ENCODE assay signal across 17 cellular contexts in the genomic region with DNA sequence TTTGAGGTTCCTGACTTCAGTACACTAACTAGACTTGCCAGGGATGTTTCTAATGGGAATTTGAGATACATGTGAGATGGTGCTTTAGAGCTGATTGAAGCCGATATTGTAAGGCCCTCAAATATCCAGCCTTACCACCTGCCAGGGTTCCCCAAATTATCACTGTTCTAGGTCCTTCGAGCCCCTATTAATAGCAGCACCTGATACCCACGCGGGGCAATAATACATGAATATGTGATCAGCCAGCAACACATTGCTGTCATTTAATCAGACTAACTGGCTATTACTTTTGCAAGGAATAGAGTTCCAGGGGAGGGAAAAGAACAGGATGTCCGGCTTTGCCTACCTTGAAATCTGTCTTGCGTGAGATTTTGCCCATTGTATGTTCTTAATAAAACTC. TPM values are rescaled to one million over a fixed set of nuclear protein-coding genes. Genes with fewer than 3 reads are reported as not detected.
DNase-seq lines count a peak whose midpoint lies in the region; ATAC-seq and TF ChIP-seq lines count a peak whose summit lies in the region.
"Had no signal": no experiment of that assay in that cellular context is flagged by ENCODE, and none has a peak within 500 bp of the region (broad histone marks: within the 10 kb centered on the region; RNA-seq: fewer than 3 reads in every experiment).

No MANE protein-coding gene starts in this region.

- H3K9me3 Mint-ChIP-seq in activated T-helper 1 cell treated with anti-CD3 and anti-CD28 coated beads, Interleukin-12 subunit alpha, Interleukin-12 subunit beta, Interleukin-2, Interleukin-4 antibody, amounts not matched to agents 30 ng/mL and 10 ng/mL and 1 ng/mL, durations not matched to agents 14 hours and 24 hours and 36 hours: no peaks in the 10 kb centered on the region
- H3K9me3 Mint-ChIP-seq: neural progenitor cell had no signal

- DNase-seq in right atrium auricular region (ENCODE audit: low spot score) (no peak), left cardiac atrium (no peak), lung (ENCODE audit: low spot score) (no peak), upper lobe of left lung (no peak), prostate gland (ENCODE audit: low spot score) (no peak)
- DNase-seq in activated T-helper 1 cell treated with anti-CD3 and anti-CD28 coated beads, Interleukin-12 subunit alpha, Interleukin-12 subunit beta, Interleukin-2, Interleukin-4 antibody, amounts not matched to agents 30 ng/mL and 10 ng/mL and 1 ng/mL, durations not matched to agents 14 hours and 24 hours and 36 hours (ENCODE audit: low spot score): no peak
- no peak for DNase-seq in stimulated activated CD4-positive, alpha-beta T cell treated with anti-CD3 and anti-CD28 coated beads, Interleukin-4, amount 100 ng/mL, for 4 hours
- DNase-seq: activated CD8-positive, alpha-beta memory T cell treated with anti-CD3 and anti-CD28 coated beads, Interleukin-2, amount 50 U/mL, for 48 hours; AML-193; DND-41; H7; NCI-H1417 treated with DMSO at 0.1 percent for 48 hours; NCI-H510A had no signal

- TF ChIP-seq EP300 in upper lobe of left lung (IDR thresholded peaks at IDR 0.05): no peak

- H3K36me3 ChIP-seq in right atrium auricular region (peaks cover 18% of the 10 kb centered on the region), lung (ENCODE audit: control insufficient read depth in 2 of 2, insufficient read depth in 2 of 2, low read length in 2 of 2) (peaks cover 2 to 16% of the 10 kb centered on the region in 2 donors), upper lobe of left lung (peaks cover 0 to 96% (median 30%) of the 10 kb centered on the region in 4 donors), prostate gland (no peaks in the 10 kb centered on the region)
- H3K36me3 ChIP-seq: neural progenitor cell had no signal

- H3K27me3 Mint-ChIP-seq in activated T-helper 1 cell treated with anti-CD3 and anti-CD28 coated beads, Interleukin-12 subunit alpha, Interleukin-12 subunit beta, Interleukin-2, Interleukin-4 antibody, amounts not matched to agents 30 ng/mL and 10 ng/mL and 1 ng/mL, durations not matched to agents 14 hours and 24 hours and 36 hours (ENCODE audit: insufficient read depth): no peaks in the 10 kb centered on the region

- WGBS in lung, 2 donors: 72 to 73% methylated on average over 6 of the region's 6 CpGs
- 68 to 72% methylated on average over 6 of the region's 6 CpGs for WGBS in upper lobe of left lung, 2 donors
- 96% methylated on average over 6 of the region's 6 CpGs for WGBS in prostate gland

- TF ChIP-seq POLR2A in upper lobe of left lung (IDR thresholded peaks at IDR 0.05) (no peak), prostate gland (IDR thresholded peaks at IDR 0.05) (no peak)

- H3K36me3 Mint-ChIP-seq in activated T-helper 1 cell treated with anti-CD3 and anti-CD28 coated beads, Interleukin-12 subunit alpha, Interleukin-12 subunit beta, Interleukin-2, Interleukin-4 antibody, amounts not matched to agents 30 ng/mL and 10 ng/mL and 1 ng/mL, durations not matched to agents 14 hours and 24 hours and 36 hours (ENCODE audit: low read depth): peaks cover 63% of the 10 kb centered on the region

- peak overlapping the region in 1 of 2 donors; percentile 68 for H3K4me3 ChIP-seq in right atrium auricular region
- H3K4me3 ChIP-seq in lung: peak overlapping the region; percentile 21
- H3K4me3 ChIP-seq in upper lobe of left lung: peak overlapping the region; percentile 30 to 92 (median 86)
- H3K4me3 ChIP-seq in prostate gland: no peak overlapping the region
- H3K4me3 ChIP-seq: K562, neural progenitor cell, skin epidermis had no signal

- H3K9me3 ChIP-seq in right atrium auricular region (no peaks in the 10 kb centered on the region), lung (ENCODE audit: control insufficient read depth in 2 of 2, insufficient read depth in 1 of 2, low read length in 1 of 2) (peaks cover 0 to 3% of the 10 kb centered on the region in 2 donors), upper lobe of left lung (no peaks in the 10 kb centered on the region), prostate gland (no peaks in the 10 kb centered on the region)

- ATAC-seq in left cardiac atrium (no peak), lung (ENCODE audit: insufficient read depth, low FRiP score) (no peak), upper lobe of left lung (ENCODE audit: low FRiP score in 2 of 2) (no peak), HG03159 (IDR thresholded peaks at IDR 0.05; ENCODE audit: unreplicated experiment) (no peak)
- ATAC-seq: K562 had no signal

- peaks cover 0 to 6% of the 10 kb centered on the region in 2 donors for H3K27me3 ChIP-seq in right atrium auricular region
- no peaks in the 10 kb centered on the region for H3K27me3 ChIP-seq in lung (ENCODE audit: control insufficient read depth, insufficient read depth)
- H3K27me3 ChIP-seq in upper lobe of left lung: no peaks in the 10 kb centered on the region
- no peaks in the 10 kb centered on the region for H3K27me3 ChIP-seq in prostate gland (replicated peaks; ENCODE audit: insufficient read depth)

- peak overlapping the region; percentile 33 to 50 for H3K27ac ChIP-seq in right atrium auricular region
- H3K27ac ChIP-seq in lung (ENCODE audit: low read depth in 1 of 2, low read length in 1 of 2): peak overlapping the region in 1 of 2 donors; percentile 60
- H3K27ac ChIP-seq in upper lobe of left lung: peak overlapping the region; percentile 80 to 96 (median 94)
- H3K27ac ChIP-seq in prostate gland: no peak overlapping the region
- H3K27ac ChIP-seq: neural progenitor cell had no signal

- peak overlapping the region; percentile 78 for H3K4me3 Mint-ChIP-seq in activated T-helper 1 cell treated with anti-CD3 and anti-CD28 coated beads, Interleukin-12 subunit alpha, Interleukin-12 subunit beta, Interleukin-2, Interleukin-4 antibody, amounts not matched to agents 30 ng/mL and 10 ng/mL and 1 ng/mL, durations not matched to agents 14 hours and 24 hours and 36 hours
- H3K4me3 Mint-ChIP-seq: neural progenitor cell had no signal

- H3K4me1 Mint-ChIP-seq in activated T-helper 1 cell treated with anti-CD3 and anti-CD28 coated beads, Interleukin-12 subunit alpha, Interleukin-12 subunit beta, Interleukin-2, Interleukin-4 antibody, amounts not matched to agents 30 ng/mL and 10 ng/mL and 1 ng/mL, durations not matched to agents 14 hours and 24 hours and 36 hours (ENCODE audit: low read depth): peaks cover 85% of the 10 kb centered on the region

- TF ChIP-seq CTCF in right atrium auricular region (IDR thresholded peaks at IDR 0.05): no peak
- TF ChIP-seq CTCF in lung (IDR thresholded peaks at IDR 0.05; ENCODE audit: control extremely low read depth, extremely low read depth): no peak
- TF ChIP-seq CTCF in upper lobe of left lung (IDR thresholded peaks at IDR 0.05): no peak
- TF ChIP-seq CTCF in prostate gland (IDR thresholded peaks at IDR 0.05): no peak

- intact Hi-C loops in left cardiac atrium (cut with DNase I) (no loop called here), prostate gland (cut with DNase I) (no loop called here)
- intact Hi-C loops in activated T-helper 1 cell treated with anti-CD3 and anti-CD28 coated beads, Interleukin-12 subunit alpha, Interleukin-12 subunit beta, Interleukin-2, Interleukin-4 antibody, amounts not matched to agents 30 ng/mL and 10 ng/mL and 1 ng/mL, durations not matched to agents 14 hours and 24 hours and 36 hours (cut with micrococcal nuclease): loop anchor here (5.0 to 10.0 kb wide), 2 partner anchors 455 to 932 kb away; no protein-coding TSS in a partner anchor

- peak overlapping the region; percentile 99 for H3K27ac Mint-ChIP-seq in activated T-helper 1 cell treated with anti-CD3 and anti-CD28 coated beads, Interleukin-12 subunit alpha, Interleukin-12 subunit beta, Interleukin-2, Interleukin-4 antibody, amounts not matched to agents 30 ng/mL and 10 ng/mL and 1 ng/mL, durations not matched to agents 14 hours and 24 hours and 36 hours
- H3K27ac Mint-ChIP-seq: neural progenitor cell had no signal

- peaks cover 0 to 43% of the 10 kb centered on the region in 2 donors for H3K4me1 ChIP-seq in right atrium auricular region
- H3K4me1 ChIP-seq in lung (ENCODE audit: control insufficient read depth in 2 of 2, insufficient read depth in 2 of 2, low read length in 2 of 2): peaks cover 0 to 21% of the 10 kb centered on the region in 2 donors
- peaks cover 41 to 70% (median 50%) of the 10 kb centered on the region in 4 donors for H3K4me1 ChIP-seq in upper lobe of left lung
- no peaks in the 10 kb centered on the region for H3K4me1 ChIP-seq in prostate gland (replicated peaks)
- H3K4me1 ChIP-seq: neural progenitor cell had no signal

RNA-seq across cellular contexts. Expression of a gene that starts 5.1 kb away (rescaled TPM):
- total RNA-seq in right atrium auricular region (10 to 100 TPM; 53.9 to 94.8 TPM), left cardiac atrium (10 to 100 TPM; 40.8 to 43.2 TPM), lung (100 to 1,000 TPM; 309 to 359 TPM), upper lobe of left lung (1,000 to 10,000 TPM in 2 of 6 donors, 100 to 1,000 TPM in 4; 359 to 1,301 (median 720) TPM), prostate gland (100 to 1,000 TPM in 1 of 2 donors, 10 to 100 TPM in 1; 87.0 to 140 TPM)
- total RNA-seq in activated T-helper 1 cell treated with anti-CD3 and anti-CD28 coated beads, Interleukin-12 subunit alpha, Interleukin-12 subunit beta, Interleukin-2, Interleukin-4 antibody, amounts not matched to agents 30 ng/mL and 10 ng/mL and 1 ng/mL, durations not matched to agents 14 hours and 24 hours and 36 hours: 135 and 139 TPM in 2 replicates
- 100 to 1,000 TPM; 167 to 275 TPM for polyA plus RNA-seq in lung

Comparison
In these comparisons a context has a peak if more than half of its experiments do, and no peak if none do; other contexts are left out.
1. H3K27ac ChIP-seq: peak in right atrium auricular region (2 of 2) and upper lobe of left lung (4 of 4); none in prostate gland (0 of 2).
2. H3K4me3 ChIP-seq: peak in lung (single experiment) and upper lobe of left lung (4 of 4); none in prostate gland (0 of 2).